ENCODE assay signal across 19 cellular contexts in genomic region chr1:204528241-204528640, GRCh38. TPM values are rescaled to one million over a fixed set of nuclear protein-coding genes. Genes with fewer than 3 reads are reported as not detected.
A peak's percentile ranks its signal among the peaks of the same experiment; 100 is the strongest.
DNase-seq lines count a peak whose midpoint lies in the region; ATAC-seq, FAIRE-seq and TF ChIP-seq lines count a peak whose summit lies in the region.
"Had no signal": no experiment of that assay in that cellular context is flagged by ENCODE, and none has a peak within 500 bp of the region (broad histone marks: within the 10 kb centered on the region; RNA-seq: fewer than 3 reads in every experiment).

No MANE protein-coding gene starts in this region.

- peak overlapping the region in 1 of 10 donors; percentile 60 for H3K4me3 Mint-ChIP-seq in naive thymus-derived CD8-positive, alpha-beta T cell
- H3K4me3 Mint-ChIP-seq in glutamatergic neuron (ENCODE audit: unreplicated experiment) = no peak overlapping the region
- H3K4me3 Mint-ChIP-seq: CD14-positive monocyte had no signal

- intact Hi-C loops in left ventricle myocardium superior (cut with micrococcal nuclease) = no loop called here
- intact Hi-C loops in left ventricle myocardium inferior (cut with micrococcal nuclease) = no loop called here
- intact Hi-C loops in Panc1 (cut with micrococcal nuclease; ENCODE audit: unreplicated experiment) = no loop called here

- ATAC-seq in left ventricle myocardium superior (peak; percentile 23), Panc1 (0 out of 2 replicates have a peak, but pooled peaks have one; percentile 12)
- ATAC-seq in naive thymus-derived CD8-positive, alpha-beta T cell = no peak

- H3K36me3 ChIP-seq in left ventricle myocardium inferior (peaks cover 83% of the 10 kb centered on the region), Panc1 (ENCODE audit: control insufficient read depth, insufficient read depth, low read length) (peaks cover 32% of the 10 kb centered on the region)

- TF ChIP-seq CTCF in left ventricle myocardium inferior (IDR thresholded peaks at IDR 0.05; ENCODE audit: borderline replicate concordance) = no peak
- TF ChIP-seq CTCF in Panc1 (IDR thresholded peaks at IDR 0.05) = no peak
- TF ChIP-seq CTCF in glutamatergic neuron (IDR thresholded peaks at IDR 0.05; ENCODE audit: partially characterized antibody, unreplicated experiment) = no peak
- no peak for TF ChIP-seq CTCF in D721Med (IDR thresholded peaks at IDR 0.05; ENCODE audit: insufficient read depth, missing control alignments)

- H3K27ac ChIP-seq in left ventricle myocardium inferior (replicated peaks) (no peak overlapping the region), Panc1 (ENCODE audit: low read length) (no peak overlapping the region)

- CTCF ChIA-PET in Panc1 (lab: Charles Lee) = interaction anchor here (0.6 kb wide), 1 partner anchor 736 kb away, joined by 4 read pairs; no protein-coding TSS in a partner anchor

- no peak overlapping the region for H3K4me3 ChIP-seq in left ventricle myocardium inferior
- H3K4me3 ChIP-seq in Panc1 (ENCODE audit: low read depth in 2 of 2, low read length in 2 of 2) = no peak overlapping the region
- H3K4me3 ChIP-seq: MG63 had no signal

- peaks cover 22 to 63% (median 53%) of the 10 kb centered on the region in 4 donors for H3K4me1 Mint-ChIP-seq in naive thymus-derived CD8-positive, alpha-beta T cell
- H3K4me1 Mint-ChIP-seq in glutamatergic neuron (ENCODE audit: low read depth, unreplicated experiment) = peaks cover 4% of the 10 kb centered on the region

- H3K27me3 Mint-ChIP-seq in naive thymus-derived CD8-positive, alpha-beta T cell = no peaks in the 10 kb centered on the region
- H3K27me3 Mint-ChIP-seq in glutamatergic neuron (ENCODE audit: unreplicated experiment) = peaks cover 1% of the 10 kb centered on the region

- H3K27me3 ChIP-seq in left ventricle myocardium inferior (ENCODE audit: low read depth) (no peaks in the 10 kb centered on the region), Panc1 (ENCODE audit: control insufficient read depth, insufficient read depth, low read length) (no peaks in the 10 kb centered on the region)
- H3K27me3 ChIP-seq: MG63 had no signal

- in situ Hi-C loops in Panc1 (cut with HindIII; ENCODE audit: low pct_unique_long_range_greater_than_20kb, low sequenced_read_pairs) = no loop called here

- BruUV-seq in Panc1 (replicated peaks; lab: Mats Ljungman, UMichigan) = no TSS peak

- peaks cover 14 to 86% (median 39%) of the 10 kb centered on the region in 3 donors for H3K36me3 Mint-ChIP-seq in naive thymus-derived CD8-positive, alpha-beta T cell
- peaks cover 11% of the 10 kb centered on the region for H3K36me3 Mint-ChIP-seq in glutamatergic neuron (ENCODE audit: unreplicated experiment)

- peaks cover 0 to 11% (median 4%) of the 10 kb centered on the region in 9 donors for H3K9me3 Mint-ChIP-seq in naive thymus-derived CD8-positive, alpha-beta T cell
- peaks cover 2% of the 10 kb centered on the region for H3K9me3 Mint-ChIP-seq in glutamatergic neuron (ENCODE audit: unreplicated experiment)

- H3K27ac Mint-ChIP-seq in naive thymus-derived CD8-positive, alpha-beta T cell = peak overlapping the region in 7 of 10 donors; percentile 13 to 73 (median 59)
- no peak overlapping the region for H3K27ac Mint-ChIP-seq in glutamatergic neuron (ENCODE audit: unreplicated experiment)

- H3K9me3 ChIP-seq in left ventricle myocardium inferior (replicated peaks) (peaks cover 5% of the 10 kb centered on the region), Panc1 (ENCODE audit: control insufficient read depth, insufficient read depth, low read depth, low read length) (peaks cover 3% of the 10 kb centered on the region; the same call in 1 of the 2 replicates)

- no peak for FAIRE-seq in D721Med (lab: Jason Lieb, UNC)
- FAIRE-seq: H54, RCC 7860 had no signal

- H3K4me1 ChIP-seq in left ventricle myocardium inferior = no peaks in the 10 kb centered on the region
- no peaks in the 10 kb centered on the region for H3K4me1 ChIP-seq in Panc1 (ENCODE audit: control insufficient read depth, insufficient read depth, low read length)

- DNase-seq in left ventricle myocardium superior = no peak
- DNase-seq in left ventricle myocardium inferior = no peak
- no peak for DNase-seq in Panc1 (ENCODE audit: low read depth, low spot score)
- DNase-seq in naive thymus-derived CD8-positive, alpha-beta T cell = no peak
- DNase-seq in glutamatergic neuron = no peak
- no peak for DNase-seq in D721Med (ENCODE audit: insufficient read length, low spot score)
- no peak for DNase-seq in NCI-H510A (lab: John Stamatoyannopoulos, UW)
- DNase-seq: ACHN, AML-193, Caco-2, DMS53, MG63, NCI-H1092, NCI-H2081 treated with DMSO at 0.1 percent for 48 hours, NCI-H524, SIG-M5 had no signal

- POLR2A ChIA-PET in Panc1 (lab: Charles Lee) = no interaction called here
- POLR2A ChIA-PET in naive thymus-derived CD8-positive, alpha-beta T cell (lab: Charles Lee) = interaction anchor here (0.6 to 10.8 kb wide), 5 partner anchors 12 to 23 kb away, joined by 3 to 117 read pairs (median 7); partner anchors contain the start of gene MDM4

RNA-seq across cellular contexts. Expression of gene MDM4, which starts 12.0 kb away (rescaled TPM):
- total RNA-seq in left ventricle myocardium superior (30.1 TPM), left ventricle myocardium inferior (29.3 TPM), Panc1 (2021; ENCODE audit: unreplicated experiment) (42.1 TPM), glutamatergic neuron (ENCODE audit: unreplicated experiment) (93.9 TPM)
- 2.6 TPM for polyA plus RNA-seq in Panc1 (2012; ENCODE audit: insufficient read length)
- total RNA-seq in naive thymus-derived CD8-positive, alpha-beta T cell = 100 to 1,000 TPM; 243 to 272 TPM
- polyA plus RNA-seq in naive thymus-derived CD8-positive, alpha-beta T cell = 10 to 100 TPM; 10.0 to 23.1 (median 10.7) TPM

RNA-seq across cellular contexts. Expression of gene PIK3C2B, which starts 33.6 kb away (rescaled TPM):
- total RNA-seq in left ventricle myocardium superior (23.6 TPM), left ventricle myocardium inferior (18.5 TPM), Panc1 (2021; ENCODE audit: unreplicated experiment) (19.1 TPM), glutamatergic neuron (ENCODE audit: unreplicated experiment) (156 TPM)
- 12.8 TPM for polyA plus RNA-seq in Panc1 (2012; ENCODE audit: insufficient read length)
- 10 to 100 TPM; 39.5 to 40.1 TPM for total RNA-seq in naive thymus-derived CD8-positive, alpha-beta T cell
- polyA plus RNA-seq in naive thymus-derived CD8-positive, alpha-beta T cell = 1 to 10 TPM; 1.3 to 2.6 (median 1.8) TPM

Comparison
In these comparisons a context has a peak if more than half of its experiments do, and no peak if none do; other contexts are left out.
1. ATAC-seq: peak in left ventricle myocardium superior (single experiment) and Panc1 (single experiment); none in naive thymus-derived CD8-positive, alpha-beta T cell (0 of 2).